In the genomic region with DNA sequence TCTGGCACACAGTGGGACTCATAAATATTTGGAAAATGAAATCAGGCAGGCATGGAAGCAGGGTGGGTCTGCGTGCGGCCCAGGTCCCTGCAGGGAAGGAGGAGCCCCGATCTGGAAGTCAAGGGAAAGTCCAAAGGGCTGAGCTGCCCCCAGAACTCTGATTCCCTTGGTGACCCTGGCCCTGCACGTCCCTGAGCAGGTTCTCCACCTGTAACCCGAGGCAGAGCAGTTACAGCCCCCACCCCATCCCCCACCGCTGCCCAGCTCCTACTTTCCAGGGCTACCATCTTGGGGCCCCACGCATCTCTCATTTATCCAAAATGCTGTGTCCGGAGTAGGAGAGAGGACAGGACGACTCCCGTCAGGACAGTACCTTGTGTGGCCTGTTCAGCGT, we compare ENCODE assay signal across 8 cellular contexts. TPM values are rescaled to one million over a fixed set of nuclear protein-coding genes. Genes with fewer than 3 reads are reported as not detected.
DNase-seq lines count a peak whose midpoint lies in the region; ATAC-seq and TF ChIP-seq lines count a peak whose summit lies in the region.

No MANE protein-coding gene starts in this region.

- H3K36me3 Mint-ChIP-seq in nephron progenitor cell (ENCODE audit: low read depth) = no peaks in the 10 kb centered on the region

- no peak overlapping the region for H2AFZ ChIP-seq in SK-N-SH (ENCODE audit: low read depth)

- peaks cover 11% of the 10 kb centered on the region for H3F3A ChIP-seq in SK-N-SH (replicated peaks; ENCODE audit: insufficient read depth)

- H3K4me2 ChIP-seq in SK-N-SH = no peak overlapping the region

- no peaks in the 10 kb centered on the region for H3K9me3 Mint-ChIP-seq in nephron progenitor cell

- H3K27me3 Mint-ChIP-seq in nephron progenitor cell (ENCODE audit: low read depth, poor library complexity) = peaks cover 38% of the 10 kb centered on the region

- H3K4me3 ChIP-seq in AG04450 (ENCODE audit: low read depth, low read length) = peak overlapping the region; percentile 81
- H3K4me3 ChIP-seq in Jurkat, Clone E6-1 (ENCODE audit: low read length) = peak overlapping the region; percentile 80
- peak overlapping the region; percentile 92 for H3K4me3 ChIP-seq in coronary artery
- H3K4me3 ChIP-seq in SK-N-SH (ENCODE audit: low read depth in 2 of 2, low read length in 1 of 2) = peak overlapping the region in 1 of 2 experiments; percentile 6; a peak in 1 of 4 replicates

- peaks cover 14 to 27% of the 10 kb centered on the region in 2 experiments; a peak in 3 of 4 replicates for H3K4me1 ChIP-seq in SK-N-SH (ENCODE audit: control insufficient read depth in 1 of 2, insufficient read depth in 2 of 2, low read depth in 1 of 2, low read length in 1 of 2)

- peak overlapping the region; percentile 81 for H3K27ac ChIP-seq in AG04450 (ENCODE audit: low read depth, low read length)
- peak overlapping the region; percentile 95 to 96 for H3K27ac ChIP-seq in coronary artery
- no peak overlapping the region for H3K27ac ChIP-seq in SK-N-SH (ENCODE audit: low read depth in 2 of 2, low read length in 1 of 2)

- peaks cover 4% of the 10 kb centered on the region; the same call in 1 of the 2 replicates for H3K79me2 ChIP-seq in SK-N-SH (ENCODE audit: insufficient read depth)

- no peak overlapping the region for H3K9ac ChIP-seq in SK-N-SH

- POLR2A ChIA-PET in AG04450 (lab: Yijun Ruan, JAX) (interaction anchor here (1.5 kb wide), 1 partner anchor 61 kb away, joined by 11 read pairs; a partner anchor contains a TSS), SK-N-SH (lab: Yijun Ruan, JAX) (no interaction called here)

- ATAC-seq in GM19463 (IDR thresholded peaks at IDR 0.05; ENCODE audit: unreplicated experiment) = no peak

- no peak for TF ChIP-seq RAD21 in SK-N-SH (IDR thresholded peaks at IDR 0.05; ENCODE audit: low read length)

- no peak overlapping the region for H3K27ac Mint-ChIP-seq in nephron progenitor cell

- no peak for DNase-seq in AG04450 (ENCODE audit: low read depth, low spot score)
- DNase-seq in Jurkat, Clone E6-1 (ENCODE audit: low read depth, low spot score) = no peak
- no peak for DNase-seq in coronary artery (ENCODE audit: low spot score)
- DNase-seq in nephron progenitor cell = no peak
- no peak for DNase-seq in HK-2 (ENCODE audit: unreplicated experiment)
- no peak for DNase-seq in activated gamma-delta T cell treated with Interleukin-2 at 50 U/mL for 16 hours
- no peak for DNase-seq in SK-N-SH

- H3K4me1 Mint-ChIP-seq in nephron progenitor cell = peaks cover 45% of the 10 kb centered on the region

- H4K20me1 ChIP-seq in SK-N-SH (ENCODE audit: insufficient read depth) = no peaks in the 10 kb centered on the region

- H3K9me2 ChIP-seq in SK-N-SH = no peaks in the 10 kb centered on the region

- no peak for TF ChIP-seq EP300 in SK-N-SH (IDR thresholded peaks at IDR 0.05; ENCODE audit: borderline replicate concordance in 1 of 2, low read depth in 1 of 2, low read length in 1 of 2)

- peak overlapping the region; percentile 79 for H3K4me3 Mint-ChIP-seq in nephron progenitor cell

- TF ChIP-seq CTCF in AG04450 (IDR thresholded peaks at IDR 0.05; ENCODE audit: low read depth, low read length) (no peak), coronary artery (IDR thresholded peaks at IDR 0.05) (no peak), nephron progenitor cell (IDR thresholded peaks at IDR 0.05) (no peak), SK-N-SH (IDR thresholded peaks at IDR 0.05) (no peak)

- H3K36me3 ChIP-seq in SK-N-SH (replicated peaks in 1 of 2; ENCODE audit: control insufficient read depth in 1 of 2, insufficient read depth in 2 of 2, low read length in 1 of 2) = no peaks in the 10 kb centered on the region

- 95% methylated on average over 8 of the region's 11 CpGs for WGBS in SK-N-SH (ENCODE audit: low lambda C conversion rate)

- CTCF ChIA-PET in AG04450 (lab: Charles Lee) = interaction anchor here (1.3 to 4.0 kb wide), 4 partner anchors 17 to 57 kb away, joined by 4 to 28 read pairs (median 20); no protein-coding TSS in a partner anchor
- CTCF ChIA-PET in SK-N-SH (lab: Yijun Ruan, JAX) = interaction anchor here (2.5 to 3.9 kb wide), 3 partner anchors 27 to 57 kb away, joined by 9 to 19 read pairs (median 15); no protein-coding TSS in a partner anchor

- H3K27me3 ChIP-seq in AG04450 (ENCODE audit: control insufficient read depth, insufficient read depth, low read length) (no peaks in the 10 kb centered on the region), SK-N-SH (ENCODE audit: insufficient read depth) (no peaks in the 10 kb centered on the region)

- no peaks in the 10 kb centered on the region; the same call in 1 of the 2 replicates for H3K9me3 ChIP-seq in AG04450 (ENCODE audit: control insufficient read depth, insufficient read depth, low read length)
- no peaks in the 10 kb centered on the region for H3K9me3 ChIP-seq in SK-N-SH

TF ChIP-seq in SK-N-SH, 30 proteins besides CTCF, POLR2A, EP300 and RAD21:
- TF ChIP-seq CHD2 (IDR thresholded peaks at IDR 0.05; ENCODE audit: low read length, partially characterized antibody) = no peak
- no peak for TF ChIP-seq RXRA (IDR thresholded peaks at IDR 0.05; ENCODE audit: borderline replicate concordance, low read depth)
- TF ChIP-seq EZH2phosphoT487 (IDR thresholded peaks at IDR 0.05; ENCODE audit: borderline replicate concordance, low read depth) = no peak
- TF ChIP-seq FOSL2 (IDR thresholded peaks at IDR 0.05; ENCODE audit: borderline replicate concordance, low read depth) = no peak
- no peak for TF ChIP-seq MEF2A (IDR thresholded peaks at IDR 0.05; ENCODE audit: borderline replicate concordance, low read depth)
- TF ChIP-seq SIN3A (IDR thresholded peaks at IDR 0.05; ENCODE audit: borderline replicate concordance, low read depth, low read length) = no peak
- TF ChIP-seq TAF1 (IDR thresholded peaks at IDR 0.05; ENCODE audit: borderline replicate concordance, low read depth, low read length) = no peak
- TF ChIP-seq GATA2 (CRISPR knock-in tag; IDR thresholded peaks at IDR 0.05) = no peak
- TF ChIP-seq SMC3 (IDR thresholded peaks at IDR 0.05; ENCODE audit: low read depth, low read length) = no peak
- no peak for TF ChIP-seq TCF12 (IDR thresholded peaks at IDR 0.05)
- no peak for TF ChIP-seq NRF1 (IDR thresholded peaks at IDR 0.05; ENCODE audit: low read depth, low read length)
- TF ChIP-seq NFIC (IDR thresholded peaks at IDR 0.05; ENCODE audit: borderline replicate concordance) = no peak

RNA-seq across cellular contexts. Expression of a gene that starts 2.1 kb away (rescaled TPM):
- polyA plus RNA-seq in AG04450 (2011; rRNA removed) (5.4 and 6.4 TPM in 2 replicates), SK-N-SH (2012; rRNA removed) (3.9 TPM in 2 replicates)
- 7.9 and 10.2 TPM in 2 replicates for polyA minus RNA-seq in AG04450 (2011; rRNA and poly(A)+ RNA removed)
- polyA plus RNA-seq in Jurkat, Clone E6-1 (2012; ENCODE audit: insufficient read depth, insufficient read length) = 23.0 TPM
- polyA plus RNA-seq in SK-N-SH (2012; cell fraction: cytosol; rRNA removed) = 1.4 and 2.3 TPM in 2 replicates
- polyA plus RNA-seq in SK-N-SH (2012; cell fraction: nucleus; rRNA removed) = 6.4 and 8.0 TPM in 2 replicates

RNA-seq across cellular contexts. Expression of a gene that starts 47.7 kb away (rescaled TPM):
- 27.1 and 27.9 TPM in 2 replicates for polyA plus RNA-seq in AG04450 (2011; rRNA removed)
- polyA minus RNA-seq in AG04450 (2011; rRNA and poly(A)+ RNA removed) = 10.9 and 11.3 TPM in 2 replicates
- polyA plus RNA-seq in Jurkat, Clone E6-1 (2012; ENCODE audit: insufficient read depth, insufficient read length) = 16.8 TPM
- 26.4 and 30.5 TPM in 2 replicates for polyA plus RNA-seq in SK-N-SH (2012; rRNA removed)
- 25.0 and 30.1 TPM in 2 replicates for polyA plus RNA-seq in SK-N-SH (2012; cell fraction: cytosol; rRNA removed)
- 23.5 and 27.6 TPM in 2 replicates for polyA plus RNA-seq in SK-N-SH (2012; cell fraction: nucleus; rRNA removed)

Comparison
In these comparisons a context has a peak if more than half of its experiments do, and no peak if none do; other contexts are left out.
1. H3K27ac ChIP-seq: peak in AG04450 (single experiment) and coronary artery (2 of 2); none in SK-N-SH (0 of 2).